In the genomic region with DNA sequence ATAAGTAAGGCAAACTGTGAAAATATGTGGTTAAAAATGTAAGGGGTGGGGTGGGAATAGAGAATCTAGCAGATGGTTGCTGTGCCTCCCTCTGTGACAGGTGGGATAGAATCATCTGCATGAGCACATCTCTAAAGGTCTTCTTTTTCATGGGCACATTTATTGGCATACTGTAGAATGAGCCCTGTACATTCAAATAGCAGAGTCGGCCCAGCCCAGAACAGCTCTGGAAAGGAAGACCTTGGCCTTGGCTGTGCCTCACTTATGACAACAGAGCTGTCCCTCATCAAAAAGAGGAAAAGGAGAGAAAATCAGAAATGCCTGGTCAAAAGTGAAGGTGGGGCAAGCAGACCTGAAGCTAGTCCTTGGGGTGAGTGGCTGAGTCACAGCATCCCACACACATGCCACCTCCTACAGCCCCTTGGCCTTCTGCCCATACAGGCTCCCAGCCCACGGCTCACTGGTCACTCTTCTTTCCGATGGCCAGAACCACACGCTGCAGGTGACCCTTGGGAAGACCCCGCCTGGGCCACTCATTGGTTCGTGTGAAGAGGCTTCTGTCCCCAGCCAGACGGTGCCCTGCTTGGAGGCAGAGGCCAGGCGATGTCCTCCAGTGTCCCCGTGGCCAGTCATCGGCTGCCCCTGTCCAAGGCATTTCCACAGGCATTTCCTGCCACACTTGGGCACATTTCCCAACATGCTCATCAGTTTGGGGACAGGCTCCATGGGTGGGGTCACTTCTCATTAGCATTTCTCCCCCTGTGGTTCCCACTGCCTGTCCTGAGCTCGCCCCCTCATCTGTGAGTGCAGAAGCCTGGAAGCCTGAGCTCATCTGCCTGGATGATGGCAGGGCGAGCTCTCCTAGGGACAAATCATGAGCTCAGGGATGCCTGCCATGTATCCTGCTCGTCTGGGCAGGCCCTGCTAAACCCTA, we compare ENCODE assay signal across 15 cellular contexts.
A peak's percentile ranks its signal among the peaks of the same experiment; 100 is the strongest.
DNase-seq lines count a peak whose midpoint lies in the region; ATAC-seq and TF ChIP-seq lines count a peak whose summit lies in the region.
"Had no signal": no experiment of that assay in that cellular context is flagged by ENCODE, and none has a peak within 500 bp of the region (broad histone marks: within the 10 kb centered on the region; RNA-seq: fewer than 3 reads in every experiment).

No MANE protein-coding gene starts in this region.

- peak; percentile 10 for DNase-seq in GM10248 (ENCODE audit: extremely low spot score)
- no peak for DNase-seq in RWPE1 (ENCODE audit: low spot score)
- peak; percentile 72 for DNase-seq in fibroblast of mammary gland (ENCODE audit: low read depth)
- peak; percentile 73 for DNase-seq in osteocyte (ENCODE audit: extremely low spot score, unreplicated experiment)
- DNase-seq in endothelial cell (ENCODE audit: low spot score): no peak
- DNase-seq in HuH-7 (ENCODE audit: low spot score): no peak
- no peak for DNase-seq in Ammon's horn (ENCODE audit: low spot score)
- DNase-seq: CD4-positive, alpha-beta memory T cell; NCI-H1436 treated with DMSO at 0.1 percent for 48 hours; NCI-H774; SHP77 treated with DMSO at 0.1 percent for 48 hours had no signal

- H3K27me3 Mint-ChIP-seq in osteocyte (ENCODE audit: unreplicated experiment): no peaks in the 10 kb centered on the region
- peaks cover 6% of the 10 kb centered on the region for H3K27me3 Mint-ChIP-seq in endothelial cell (ENCODE audit: unreplicated experiment)

- H3K4me3 ChIP-seq in fibroblast of mammary gland (ENCODE audit: control insufficient read depth, low read depth, low read length): no peak overlapping the region
- H3K4me3 ChIP-seq: skin epidermis had no signal

- POLR2A ChIA-PET in GM10248 (lab: Yijun Ruan, JAX): no interaction called here
- POLR2A ChIA-PET in RWPE1 (lab: Yijun Ruan, JAX; ENCODE audit: low non-redundant PET): no interaction called here

- peaks cover 37% of the 10 kb centered on the region for H3K4me1 Mint-ChIP-seq in osteocyte (ENCODE audit: unreplicated experiment)
- no peaks in the 10 kb centered on the region for H3K4me1 Mint-ChIP-seq in endothelial cell (ENCODE audit: unreplicated experiment)
- H3K4me1 Mint-ChIP-seq: CD4-positive, alpha-beta memory T cell had no signal

- TF ChIP-seq CTCF in GM10248 (IDR thresholded peaks at IDR 0.05; ENCODE audit: control extremely low read depth, extremely low read depth, low read depth, missing control alignments) (no peak), RWPE1 (conservative IDR thresholded peaks at IDR 0.05; ENCODE audit: low read depth) (no peak), fibroblast of mammary gland (conservative IDR thresholded peaks at IDR 0.05; ENCODE audit: control insufficient read depth, insufficient read depth, low read depth, low read length) (no peak), osteocyte (IDR thresholded peaks at IDR 0.05) (no peak), endothelial cell (IDR thresholded peaks at IDR 0.05; ENCODE audit: unreplicated experiment) (no peak)

- H3K27ac ChIP-seq in RWPE1: peak overlapping the region; percentile 24

- no peak overlapping the region for H3K4me3 Mint-ChIP-seq in osteocyte (ENCODE audit: unreplicated experiment)
- no peak overlapping the region for H3K4me3 Mint-ChIP-seq in endothelial cell (ENCODE audit: unreplicated experiment)
- H3K4me3 Mint-ChIP-seq: activated naive CD8-positive, alpha-beta T cell; CD4-positive, alpha-beta memory T cell; natural killer cell treated with Interleukin-12 subunit alpha and Interleukin-12 subunit beta and Interleukin-15 and Interleukin-18, amount 100 ng/mL, for 72 hours had no signal

- no peaks in the 10 kb centered on the region for H3K9me3 Mint-ChIP-seq in osteocyte (ENCODE audit: unreplicated experiment)
- H3K9me3 Mint-ChIP-seq in endothelial cell (ENCODE audit: unreplicated experiment): no peaks in the 10 kb centered on the region
- H3K9me3 Mint-ChIP-seq: CD4-positive, alpha-beta memory T cell; natural killer cell treated with Interleukin-12 subunit alpha and Interleukin-12 subunit beta and Interleukin-15 and Interleukin-18, amount 100 ng/mL, for 72 hours had no signal

- CTCF ChIA-PET in GM10248 (lab: Yijun Ruan, JAX): interaction anchor here (1.8 to 4.5 kb wide), 2 partner anchors 11 to 25 kb away, joined by 6 to 18 read pairs; no protein-coding TSS in a partner anchor
- CTCF ChIA-PET in RWPE1 (lab: Yijun Ruan, JAX): no interaction called here

- H3K27ac Mint-ChIP-seq in osteocyte (ENCODE audit: unreplicated experiment): no peak overlapping the region
- no peak overlapping the region for H3K27ac Mint-ChIP-seq in endothelial cell (ENCODE audit: unreplicated experiment)
- H3K27ac Mint-ChIP-seq: activated naive CD8-positive, alpha-beta T cell; CD4-positive, alpha-beta memory T cell; natural killer cell treated with Interleukin-12 subunit alpha and Interleukin-12 subunit beta and Interleukin-15 and Interleukin-18, amount 100 ng/mL, for 72 hours had no signal

- H3K36me3 Mint-ChIP-seq in osteocyte (ENCODE audit: unreplicated experiment) (no peaks in the 10 kb centered on the region), endothelial cell (ENCODE audit: low read depth, unreplicated experiment) (no peaks in the 10 kb centered on the region)
- H3K36me3 Mint-ChIP-seq: CD4-positive, alpha-beta memory T cell; natural killer cell treated with Interleukin-12 subunit alpha and Interleukin-12 subunit beta and Interleukin-15 and Interleukin-18, amount 100 ng/mL, for 72 hours had no signal

- no peak for ATAC-seq in GM21723 (IDR thresholded peaks at IDR 0.05; ENCODE audit: unreplicated experiment)
- ATAC-seq: natural killer cell treated with Interleukin-12 subunit alpha and Interleukin-12 subunit beta and Interleukin-15 and Interleukin-18, amount 100 ng/mL, for 72 hours had no signal

Comparison
In these comparisons a context has a peak if more than half of its experiments do, and no peak if none do; other contexts are left out.
1. DNase-seq: peak in GM10248 (single experiment), fibroblast of mammary gland (single experiment) and osteocyte (single experiment); none in RWPE1 (single experiment), endothelial cell (single experiment), HuH-7 (single experiment) and Ammon's horn (single experiment).